ENCODE assay signal across 8 cellular contexts in genomic region chr17:1764274-1764673, GRCh38.
DNase-seq lines count a peak whose midpoint lies in the region; ATAC-seq and TF ChIP-seq lines count a peak whose summit lies in the region.

No MANE protein-coding gene starts in this region.

- TF ChIP-seq CTCF in AG09319 (IDR thresholded peaks at IDR 0.05; ENCODE audit: low read depth, low read length), result no peak
- no peak for TF ChIP-seq CTCF in fibroblast of pulmonary artery (IDR thresholded peaks at IDR 0.05; ENCODE audit: low read length, missing control alignments)
- no peak for TF ChIP-seq CTCF in retinal pigment epithelial cell (conservative IDR thresholded peaks at IDR 0.05; ENCODE audit: low read depth, low read length)

- no peak for ATAC-seq in HG02981 (IDR thresholded peaks at IDR 0.05; ENCODE audit: unreplicated experiment)

- DNase-seq in AG09319 (ENCODE audit: extremely low read depth, low read depth) (peak; percentile 71), NCI-H82 (lab: John Stamatoyannopoulos, UW) (peak; percentile 84), fibroblast of pulmonary artery (ENCODE audit: low read depth) (peak; percentile 96), retinal pigment epithelial cell (ENCODE audit: low read depth) (peak; percentile 68), ecto neural progenitor cell (ENCODE audit: low spot score) (no peak), HK-2 (ENCODE audit: unreplicated experiment) (no peak)
- peak; percentile 54 to 63 for DNase-seq in activated T-cell treated with anti-CD3 and anti-CD28 coated beads, Interleukin-2, amount 50 U/mL, for 48 hours

- no peak overlapping the region for H3K4me3 ChIP-seq in fibroblast of pulmonary artery (replicated peaks; ENCODE audit: low read depth, low read length)
- peak overlapping the region; percentile 76 for H3K4me3 ChIP-seq in retinal pigment epithelial cell (ENCODE audit: low read length)

Comparison
In these comparisons a context has a peak if more than half of its experiments do, and no peak if none do; other contexts are left out.
1. DNase-seq: peak in AG09319 (single experiment), NCI-H82 (single experiment), activated T-cell treated with anti-CD3 and anti-CD28 coated beads, Interleukin-2, amount 50 U/mL, for 48 hours (2 of 2), fibroblast of pulmonary artery (single experiment) and retinal pigment epithelial cell (single experiment); none in ecto neural progenitor cell (single experiment) and HK-2 (single experiment).